Comparison of ENCODE assay signal across 26 cellular contexts in the genomic region with DNA sequence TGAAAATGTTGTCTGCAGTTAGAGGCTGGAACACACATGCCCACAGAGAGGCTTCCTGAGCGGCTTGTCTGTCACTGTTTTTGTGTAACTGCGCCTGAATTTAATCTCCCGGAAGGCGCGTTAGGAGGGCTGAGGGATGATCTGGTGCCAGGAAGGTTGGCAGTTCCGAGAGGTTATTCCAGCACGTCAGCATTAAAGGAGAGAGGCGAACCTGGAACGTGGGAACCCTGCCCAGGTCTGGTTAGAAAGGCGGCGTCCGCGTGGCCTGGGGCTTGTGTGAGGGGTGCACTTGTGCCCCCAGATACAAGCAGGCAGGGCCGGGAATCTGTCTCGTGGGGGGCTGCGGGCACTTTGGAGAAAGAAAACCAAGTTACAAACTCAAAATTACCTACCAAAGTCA.
A peak's percentile ranks its signal among the peaks of the same experiment; 100 is the strongest.
DNase-seq lines count a peak whose midpoint lies in the region; ATAC-seq and TF ChIP-seq lines count a peak whose summit lies in the region.
"Had no signal": no experiment of that assay in that cellular context is flagged by ENCODE, and none has a peak within 500 bp of the region (broad histone marks: within the 10 kb centered on the region; RNA-seq: fewer than 3 reads in every experiment).

No MANE protein-coding gene starts in this region.

- 56% methylated on average over 14 of the region's 16 CpGs for WGBS in mammary epithelial cell (ENCODE audit: low coverage, missing lambda C conversion rate)

- H3K9ac ChIP-seq in mammary epithelial cell (ENCODE audit: insufficient read depth, low read length), result no peak overlapping the region

- H3K9me3 Mint-ChIP-seq in stimulated activated naive CD8-positive, alpha-beta T cell treated with anti-CD3 and anti-CD28 coated beads, Interleukin-15, Interleukin-2, amounts not matched to agents 100 ng/mL and 50 ng/mL, for 24 hours, result no peaks in the 10 kb centered on the region
- H3K9me3 Mint-ChIP-seq in WTC11 (no peaks in the 10 kb centered on the region), memory B cell (no peaks in the 10 kb centered on the region)
- H3K9me3 Mint-ChIP-seq in stimulated activated naive B cell treated with anti-CD40 and anti-IgM and Interleukin-4, amounts not matched to agents 10 μg/mL and 1 μg/mL and 100 μg/mL, for 72 hours, result peaks cover 0 to 5% of the 10 kb centered on the region in 2 donors
- H3K9me3 Mint-ChIP-seq: activated T-cell treated with anti-CD3 and anti-CD28 coated beads, Interleukin-2, amount 50 U/mL, for 4 hours had no signal

- TF ChIP-seq CTCF in WTC11 (IDR thresholded peaks at IDR 0.05) (no peak), mammary epithelial cell (conservative IDR thresholded peaks at IDR 0.05 in 1 of 2, IDR thresholded peaks at IDR 0.05 in 1 of 2; ENCODE audit: extremely low read depth in 1 of 2, insufficient read depth in 1 of 2, low read depth in 1 of 2, low read length in 2 of 2) (no peak)

- H3K4me3 Mint-ChIP-seq in stimulated activated naive CD8-positive, alpha-beta T cell treated with anti-CD3 and anti-CD28 coated beads, Interleukin-15, Interleukin-2, amounts not matched to agents 100 ng/mL and 50 ng/mL, for 24 hours, result no peak overlapping the region
- no peak overlapping the region for H3K4me3 Mint-ChIP-seq in WTC11
- H3K4me3 Mint-ChIP-seq in memory B cell, result no peak overlapping the region
- H3K4me3 Mint-ChIP-seq in stimulated activated naive B cell treated with anti-CD40 and anti-IgM and Interleukin-4, amounts not matched to agents 10 μg/mL and 1 μg/mL and 100 μg/mL, for 72 hours, result peak overlapping the region in 1 of 2 donors; percentile 17
- H3K4me3 Mint-ChIP-seq: activated T-cell treated with anti-CD3 and anti-CD28 coated beads, Interleukin-2, amount 50 U/mL, for 4 hours had no signal

- no peaks in the 10 kb centered on the region for H3K36me3 ChIP-seq in mammary epithelial cell (ENCODE audit: insufficient read depth, low read length)

- H3K27ac ChIP-seq in mammary epithelial cell (ENCODE audit: insufficient read depth, low read depth, low read length), result no peak overlapping the region
- H3K27ac ChIP-seq: coronary artery had no signal

- no peak for DNase-seq in stimulated activated naive CD8-positive, alpha-beta T cell treated with anti-CD3 and anti-CD28 coated beads, Interleukin-15, Interleukin-2, amounts not matched to agents 100 U/mL and 50 U/mL, for 24 hours
- DNase-seq in WTC11 (ENCODE audit: low spot score) (no peak), memory B cell (ENCODE audit: low spot score in 2 of 2) (no peak), NCI-H226 (no peak), mammary epithelial cell (no peak), hypothalamus (lab: John Stamatoyannopoulos, UW) (no peak)
- no peak for DNase-seq in stimulated activated naive B cell treated with anti-CD40 and anti-IgM and Interleukin-4, amounts not matched to agents 10 μg/mL and 1 μg/mL and 100 μg/mL, for 72 hours
- DNase-seq: activated CD4-positive, alpha-beta T cell treated with anti-CD3 and anti-CD28 coated beads for 1 hour; activated naive CD4-positive, alpha-beta T cell treated with Interleukin-2 at 50 U/mL for 16 hours; activated T-cell treated with anti-CD3 and anti-CD28 coated beads, Interleukin-2, amount 50 U/mL, for 4 hours; anterior cingulate cortex; Caco-2; DMS79; effector memory CD4-positive, alpha-beta T cell; foreskin fibroblast; IMR-90; left colon; mesenchymal stem cell; NCI-H1105 treated with DMSO at 0.1 percent for 48 hours; NCI-H2081; NCI-H345; nucleus accumbens; T-helper 1 cell had no signal

- H3K27me3 Mint-ChIP-seq in stimulated activated naive CD8-positive, alpha-beta T cell treated with anti-CD3 and anti-CD28 coated beads, Interleukin-15, Interleukin-2, amounts not matched to agents 100 ng/mL and 50 ng/mL, for 24 hours, result no peaks in the 10 kb centered on the region
- H3K27me3 Mint-ChIP-seq in WTC11 (ENCODE audit: low read depth), result no peaks in the 10 kb centered on the region
- no peaks in the 10 kb centered on the region for H3K27me3 Mint-ChIP-seq in memory B cell
- H3K27me3 Mint-ChIP-seq in stimulated activated naive B cell treated with anti-CD40 and anti-IgM and Interleukin-4, amounts not matched to agents 10 μg/mL and 1 μg/mL and 100 μg/mL, for 72 hours, result no peaks in the 10 kb centered on the region

- no peaks in the 10 kb centered on the region for H4K20me1 ChIP-seq in mammary epithelial cell (ENCODE audit: insufficient read depth, low read length)

- in situ Hi-C loops in mammary epithelial cell (cut with MboI; ENCODE audit: low sequenced_read_pairs in 2 of 2), result no loop called here

- POLR2A ChIA-PET in WTC11 (lab: Charles Lee), result no interaction called here

- H3K79me2 ChIP-seq in mammary epithelial cell (ENCODE audit: insufficient read depth, low read length), result no peaks in the 10 kb centered on the region

- BruUV-seq in mammary epithelial cell (replicated peaks; lab: Mats Ljungman, UMichigan), result no TSS peak

- H3K4me3 ChIP-seq in mammary epithelial cell (replicated peaks in 1 of 3; ENCODE audit: insufficient read depth in 1 of 3, low read depth in 2 of 3, low read length in 3 of 3), result no peak overlapping the region
- H3K4me3 ChIP-seq: coronary artery, skin epidermis had no signal

- H2AFZ ChIP-seq in mammary epithelial cell (ENCODE audit: low read depth, low read length), result no peak overlapping the region

- peaks cover 59% of the 10 kb centered on the region for H3K9me3 ChIP-seq in mammary epithelial cell (replicated peaks; ENCODE audit: insufficient read depth, low read length)
- H3K9me3 ChIP-seq: Caco-2 had no signal

- peaks cover 63% of the 10 kb centered on the region for H3K36me3 Mint-ChIP-seq in stimulated activated naive CD8-positive, alpha-beta T cell treated with anti-CD3 and anti-CD28 coated beads, Interleukin-15, Interleukin-2, amounts not matched to agents 100 ng/mL and 50 ng/mL, for 24 hours (ENCODE audit: low read depth)
- H3K36me3 Mint-ChIP-seq in WTC11 (peaks cover 2% of the 10 kb centered on the region; the same call in 1 of the 2 replicates), memory B cell (peaks cover 12% of the 10 kb centered on the region)
- peaks cover 46 to 72% of the 10 kb centered on the region in 2 donors for H3K36me3 Mint-ChIP-seq in stimulated activated naive B cell treated with anti-CD40 and anti-IgM and Interleukin-4, amounts not matched to agents 10 μg/mL and 1 μg/mL and 100 μg/mL, for 72 hours

- no peaks in the 10 kb centered on the region for H3K4me1 ChIP-seq in mammary epithelial cell (ENCODE audit: insufficient read depth, low read length)
- H3K4me1 ChIP-seq: Caco-2 had no signal

- dilution Hi-C loops in mammary epithelial cell (cut with HindIII; ENCODE audit: low sequenced_read_pairs), result no loop called here

- intact Hi-C loops in mammary epithelial cell (cut with micrococcal nuclease), result no loop called here

- no peak overlapping the region for H3K4me2 ChIP-seq in mammary epithelial cell (ENCODE audit: insufficient read depth, low read depth, low read length)

- CTCF ChIA-PET in WTC11 (lab: Charles Lee) (interaction anchor here (1.3 to 1.4 kb wide), 2 partner anchors 10 to 92 kb away, joined by 3 read pairs; no protein-coding TSS in a partner anchor), mammary epithelial cell (lab: Charles Lee; ENCODE audit: low non-redundant PET) (no interaction called here)

- H3K27me3 ChIP-seq in mammary epithelial cell (ENCODE audit: insufficient read depth, low read length), result no peaks in the 10 kb centered on the region

- H3K27ac Mint-ChIP-seq in stimulated activated naive CD8-positive, alpha-beta T cell treated with anti-CD3 and anti-CD28 coated beads, Interleukin-15, Interleukin-2, amounts not matched to agents 100 ng/mL and 50 ng/mL, for 24 hours, result peak overlapping the region; percentile 33
- H3K27ac Mint-ChIP-seq in WTC11, result peak overlapping the region; percentile 36; the same call in 1 of the 2 replicates
- H3K27ac Mint-ChIP-seq in memory B cell, result peak overlapping the region; percentile 24
- peak overlapping the region; percentile 65 for H3K27ac Mint-ChIP-seq in stimulated activated naive B cell treated with anti-CD40 and anti-IgM and Interleukin-4, amounts not matched to agents 10 μg/mL and 1 μg/mL and 100 μg/mL, for 72 hours

- no peak for ATAC-seq in stimulated activated naive CD8-positive, alpha-beta T cell treated with anti-CD3 and anti-CD28 coated beads, Interleukin-15, Interleukin-2, amounts not matched to agents 100 U/mL and 50 U/mL, for 24 hours
- no peak for ATAC-seq in WTC11
- no peak for ATAC-seq in memory B cell (ENCODE audit: low read depth)
- ATAC-seq in stimulated activated naive B cell treated with anti-CD40 and anti-IgM and Interleukin-4, amounts not matched to agents 10 μg/mL and 1 μg/mL and 100 μg/mL, for 72 hours (replicated peaks), result no peak
- ATAC-seq: activated T-cell treated with anti-CD3 and anti-CD28 coated beads, Interleukin-2, amount 50 U/mL, for 4 hours; left colon had no signal

- peaks cover 9% of the 10 kb centered on the region for H3K4me1 Mint-ChIP-seq in stimulated activated naive CD8-positive, alpha-beta T cell treated with anti-CD3 and anti-CD28 coated beads, Interleukin-15, Interleukin-2, amounts not matched to agents 100 ng/mL and 50 ng/mL, for 24 hours (ENCODE audit: low read depth)
- H3K4me1 Mint-ChIP-seq in WTC11 (0 out of 2 replicates have a peak, but pooled peaks cover 4% of the 10 kb centered on the region), memory B cell (peaks cover 11% of the 10 kb centered on the region)
- peaks cover 19 to 30% of the 10 kb centered on the region in 2 donors for H3K4me1 Mint-ChIP-seq in stimulated activated naive B cell treated with anti-CD40 and anti-IgM and Interleukin-4, amounts not matched to agents 10 μg/mL and 1 μg/mL and 100 μg/mL, for 72 hours

TF ChIP-seq in WTC11, 78 proteins besides CTCF, POLR2A, EP300 and RAD21:
- TF ChIP-seq E2F1 (CRISPR knock-in tag; IDR thresholded peaks at IDR 0.05) (no peak), TEAD4 (CRISPR knock-in tag; IDR thresholded peaks at IDR 0.05) (no peak), TCF7 (CRISPR knock-in tag; IDR thresholded peaks at IDR 0.05; ENCODE audit: low read depth) (no peak), ZNF423 (CRISPR knock-in tag; IDR thresholded peaks at IDR 0.05) (no peak), JUN (CRISPR knock-in tag; IDR thresholded peaks at IDR 0.05) (no peak), CREM (CRISPR knock-in tag; IDR thresholded peaks at IDR 0.05) (no peak), ZNF219 (CRISPR knock-in tag; IDR thresholded peaks at IDR 0.05; ENCODE audit: borderline replicate concordance) (no peak)
TF ChIP-seq in WTC11: peak in this region for 0.
